In the genomic region with DNA sequence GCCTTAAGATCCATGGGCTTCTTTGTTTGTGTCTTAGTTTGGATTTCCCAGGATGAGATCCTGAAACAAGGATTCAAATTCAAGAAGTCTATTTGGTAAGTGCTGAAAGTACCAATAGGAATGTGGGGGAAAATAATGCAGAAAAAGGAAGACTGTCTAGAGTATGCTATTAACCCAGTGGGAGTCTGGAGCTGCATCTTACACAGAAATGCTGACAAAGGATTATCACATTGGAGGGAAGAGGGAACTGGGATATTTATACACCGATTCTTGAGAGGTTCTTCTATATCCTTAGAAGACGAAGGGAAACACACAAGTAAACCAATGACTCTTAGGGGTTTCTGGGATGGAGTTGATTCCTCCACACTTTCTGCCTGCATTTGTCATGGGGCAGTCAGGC, we compare ENCODE assay signal across 2 cellular contexts.
TF ChIP-seq lines count a peak whose summit lies in the region.

No MANE protein-coding gene starts in this region.

TF ChIP-seq in HepG2, 621 proteins besides CTCF, POLR2A, EP300 and RAD21:
- TF ChIP-seq, protein P1, sequence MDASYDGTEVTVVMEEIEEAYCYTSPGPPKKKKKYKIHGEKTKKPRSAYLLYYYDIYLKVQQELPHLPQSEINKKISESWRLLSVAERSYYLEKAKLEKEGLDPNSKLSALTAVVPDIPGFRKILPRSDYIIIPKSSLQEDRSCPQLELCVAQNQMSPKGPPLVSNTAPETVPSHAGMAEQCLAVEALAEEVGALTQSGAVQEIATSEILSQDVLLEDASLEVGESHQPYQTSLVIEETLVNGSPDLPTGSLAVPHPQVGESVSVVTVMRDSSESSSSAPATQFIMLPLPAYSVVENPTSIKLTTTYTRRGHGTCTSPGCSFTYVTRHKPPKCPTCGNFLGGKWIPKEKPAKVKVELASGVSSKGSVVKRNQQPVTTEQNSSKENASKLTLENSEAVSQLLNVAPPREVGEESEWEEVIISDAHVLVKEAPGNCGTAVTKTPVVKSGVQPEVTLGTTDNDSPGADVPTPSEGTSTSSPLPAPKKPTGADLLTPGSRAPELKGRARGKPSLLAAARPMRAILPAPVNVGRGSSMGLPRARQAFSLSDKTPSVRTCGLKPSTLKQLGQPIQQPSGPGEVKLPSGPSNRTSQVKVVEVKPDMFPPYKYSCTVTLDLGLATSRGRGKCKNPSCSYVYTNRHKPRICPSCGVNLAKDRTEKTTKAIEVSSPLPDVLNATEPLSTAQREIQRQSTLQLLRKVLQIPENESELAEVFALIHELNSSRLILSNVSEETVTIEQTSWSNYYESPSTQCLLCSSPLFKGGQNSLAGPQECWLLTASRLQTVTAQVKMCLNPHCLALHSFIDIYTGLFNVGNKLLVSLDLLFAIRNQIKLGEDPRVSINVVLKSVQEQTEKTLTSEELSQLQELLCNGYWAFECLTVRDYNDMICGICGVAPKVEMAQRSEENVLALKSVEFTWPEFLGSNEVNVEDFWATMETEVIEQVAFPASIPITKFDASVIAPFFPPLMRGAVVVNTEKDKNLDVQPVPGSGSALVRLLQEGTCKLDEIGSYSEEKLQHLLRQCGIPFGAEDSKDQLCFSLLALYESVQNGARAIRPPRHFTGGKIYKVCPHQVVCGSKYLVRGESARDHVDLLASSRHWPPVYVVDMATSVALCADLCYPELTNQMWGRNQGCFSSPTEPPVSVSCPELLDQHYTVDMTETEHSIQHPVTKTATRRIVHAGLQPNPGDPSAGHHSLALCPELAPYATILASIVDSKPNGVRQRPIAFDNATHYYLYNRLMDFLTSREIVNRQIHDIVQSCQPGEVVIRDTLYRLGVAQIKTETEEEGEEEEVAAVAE (CRISPR knock-in tag; IDR thresholded peaks at IDR 0.05; ENCODE audit: borderline replicate concordance): no peak
- TF ChIP-seq MAFF (IDR thresholded peaks at IDR 0.05; ENCODE audit: low read depth, low read length) (peak; percentile 78), ATF7-NPFF (CRISPR knock-in tag; IDR thresholded peaks at IDR 0.05; ENCODE audit: low read depth) (no peak), MAFK (conservative IDR thresholded peaks at IDR 0.05 in 1 of 2, IDR thresholded peaks at IDR 0.05 in 1 of 2; ENCODE audit: low read length in 2 of 2) (peak; percentile 89 to 91)
TF ChIP-seq in HepG2: peak in this region for 2.

TF ChIP-seq in IMR-90, 13 proteins besides CTCF, POLR2A, EP300 and RAD21:
- TF ChIP-seq MAFK (IDR thresholded peaks at IDR 0.05; ENCODE audit: low read depth, low read length) (peak; percentile 70), MXI1 (IDR thresholded peaks at IDR 0.05; ENCODE audit: borderline replicate concordance, low read depth, low read length) (no peak), FOS (IDR thresholded peaks at IDR 0.05; ENCODE audit: low read depth, low read length) (no peak), RCOR1 (IDR thresholded peaks at IDR 0.05; ENCODE audit: insufficient replicate concordance, low read length) (no peak), CHD1 (IDR thresholded peaks at IDR 0.05; ENCODE audit: low read depth, low read length) (no peak), RFX5 (IDR thresholded peaks at IDR 0.05; ENCODE audit: low read depth, low read length) (no peak), CEBPB (IDR thresholded peaks at IDR 0.05; ENCODE audit: low read depth, low read length) (no peak)
TF ChIP-seq in IMR-90: peak in this region for 1.
